ENCODE assay signal across 8 cellular contexts in genomic region chr2:37962018-37962739, GRCh38. TPM values are rescaled to one million over a fixed set of nuclear protein-coding genes. Genes with fewer than 3 reads are reported as not detected.
DNase-seq lines count a peak whose midpoint lies in the region; ATAC-seq, FAIRE-seq and TF ChIP-seq lines count a peak whose summit lies in the region.
"Not testable (repeated sequence)": the region's sequence is repeated elsewhere in the genome, so short reads cannot be mapped to it uniquely, and the experiment has no call there.

No MANE protein-coding gene starts in this region.

- WGBS in GM12878 (ENCODE audit: insufficient coverage, insufficient replicate concordance, low lambda C conversion rate, missing lambda C conversion rate) = 52% methylated on average over 7 of the region's 7 CpGs
- WGBS in lung, 2 donors = 53 to 73% methylated on average over 7 of the region's 7 CpGs
- 75 to 82% (median 80%) methylated on average over 7 of the region's 7 CpGs for WGBS in small intestine, 3 donors

- peak; percentile 76 for DNase-seq in COLO668 (lab: John Stamatoyannopoulos, UW; ENCODE audit: unreplicated experiment)
- DNase-seq in GM23338 (ENCODE audit: low spot score) = peak; percentile 37
- DNase-seq in NCI-H187 (lab: John Stamatoyannopoulos, UW) = peak; percentile 20 to 44
- peak; percentile 76 for DNase-seq in NCI-H748 (lab: John Stamatoyannopoulos, UW; ENCODE audit: unreplicated experiment)
- not testable (repeated sequence) for DNase-seq in GM12878 (ENCODE audit: low read depth, low spot score)
- DNase-seq in islet precursor cell = peak; percentile 66
- peak; percentile 44 for DNase-seq in lung (ENCODE audit: low spot score)
- DNase-seq in small intestine = peak; percentile 2

- BruUV-seq in GM12878 (replicated peaks; lab: Mats Ljungman, UMichigan) = not testable (repeated sequence)

- peak overlapping the region; percentile 27; the same call in 1 of the 2 replicates for H3K27ac Mint-ChIP-seq in GM23338

- not testable (repeated sequence) for TF ChIP-seq CTCF in GM23338 (conservative IDR thresholded peaks at IDR 0.05; ENCODE audit: low read depth in 2 of 2); GM12878 (IDR thresholded peaks at IDR 0.05 in 2 of 3, conservative IDR thresholded peaks at IDR 0.05 in 1 of 3; ENCODE audit: control insufficient read depth in 2 of 3, extremely low read depth in 1 of 3, insufficient read depth in 1 of 3, low read depth in 3 of 3, low read length in 3 of 3); lung (IDR thresholded peaks at IDR 0.05; ENCODE audit: control extremely low read depth, extremely low read depth)

- not testable (repeated sequence) for H3K27ac ChIP-seq in GM23338 (ENCODE audit: low read depth); GM12878 (ENCODE audit: control insufficient read depth, insufficient read depth); lung (ENCODE audit: low read depth in 1 of 2, low read length in 1 of 2); small intestine (ENCODE audit: low read depth in 1 of 2, low read length in 1 of 2)

- H3K9ac ChIP-seq in GM12878 (ENCODE audit: control insufficient read depth, insufficient read depth, low read length) = not testable (repeated sequence)

- in situ Hi-C loops in GM12878 (cut with MboI) = not testable (repeated sequence)

- RAD21 ChIA-PET in GM12878 (lab: Charles Lee; ENCODE audit: unreplicated experiment) = interaction anchor here (0.9 kb wide), 1 partner anchor 22 kb away, joined by 3 read pairs; no protein-coding TSS in a partner anchor

- ATAC-seq in GM23338 = peak; percentile 48; the same call in 2 of the 3 replicates
- ATAC-seq in GM12878; lung (ENCODE audit: insufficient read depth, low FRiP score): not testable (repeated sequence)

- H3K79me2 ChIP-seq in GM23338 (replicated peaks; ENCODE audit: insufficient read depth); GM12878 (ENCODE audit: control insufficient read depth, insufficient read depth, low read length): not testable (repeated sequence)

- peaks cover 25% of the 10 kb centered on the region for H3K9me3 Mint-ChIP-seq in GM23338

- not testable (repeated sequence) for TF ChIP-seq RAD21 in GM12878 (IDR thresholded peaks at IDR 0.05; ENCODE audit: insufficient read depth, low read depth, low read length)

- H3K4me2 ChIP-seq in GM23338; GM12878 (ENCODE audit: control insufficient read depth, insufficient read depth): not testable (repeated sequence)

- POLR2A ChIA-PET in GM12878 (lab: Charles Lee) = not testable (repeated sequence)

- not testable (repeated sequence) for H3K27me3 Mint-ChIP-seq in GM23338 (ENCODE audit: insufficient read depth, low read depth, poor library complexity)

- TF ChIP-seq EP300 in GM12878 (IDR thresholded peaks at IDR 0.05; ENCODE audit: borderline replicate concordance in 1 of 2, control insufficient read depth in 1 of 2, low read depth in 2 of 2, low read length in 2 of 2) = not testable (repeated sequence)

- CTCF ChIA-PET in GM12878 (lab: Yijun Ruan, JAX) = interaction anchor here (0.8 kb wide), 1 partner anchor 12 kb away, joined by 4 read pairs; no protein-coding TSS in a partner anchor

- H3K9me3 ChIP-seq in GM12878 (replicated peaks; ENCODE audit: control insufficient read depth, insufficient read depth, low read length); lung (ENCODE audit: control insufficient read depth in 2 of 2, insufficient read depth in 1 of 2, low read length in 1 of 2); small intestine (ENCODE audit: control insufficient read depth, low read depth): not testable (repeated sequence)

- TF ChIP-seq POLR2A in GM12878 (IDR thresholded peaks at IDR 0.05; ENCODE audit: low read depth, low read length) = not testable (repeated sequence)

- H3K4me3 ChIP-seq in GM23338; GM12878; lung; small intestine (ENCODE audit: low read depth in 1 of 2, low read length in 2 of 2): not testable (repeated sequence)

- intact Hi-C loops in GM12878 (cut with micrococcal nuclease; ENCODE audit: unreplicated experiment) = not testable (repeated sequence)

- H3K9me2 ChIP-seq in GM23338 (ENCODE audit: insufficient read depth) = not testable (repeated sequence)

- H3K36me3 Mint-ChIP-seq in GM23338 (ENCODE audit: low read depth) = peaks cover 33% of the 10 kb centered on the region; the same call in 2 of the 3 replicates

- SMC1A ChIA-PET in GM12878 (lab: Charles Lee; ENCODE audit: uncharacterized antibody, unreplicated experiment) = not testable (repeated sequence)

- H3K36me3 ChIP-seq in GM23338 (ENCODE audit: insufficient read depth); GM12878 (ENCODE audit: control insufficient read depth in 2 of 2, insufficient read depth in 2 of 2, low read length in 1 of 2); lung (ENCODE audit: control insufficient read depth in 2 of 2, insufficient read depth in 2 of 2, low read length in 2 of 2); small intestine (ENCODE audit: control insufficient read depth in 2 of 2, insufficient read depth in 2 of 2, low read length in 2 of 2): not testable (repeated sequence)

- H3K4me3 Mint-ChIP-seq in GM23338 = not testable (repeated sequence)

- not testable (repeated sequence) for FAIRE-seq in GM12878 (lab: Jason Lieb, UNC); small intestine (lab: Jason Lieb, UNC)

- not testable (repeated sequence) for H3K27me3 ChIP-seq in GM23338 (ENCODE audit: insufficient read depth); GM12878 (replicated peaks in 1 of 2; ENCODE audit: control insufficient read depth in 2 of 2, insufficient read depth in 2 of 2, low read length in 1 of 2); lung (ENCODE audit: control insufficient read depth, insufficient read depth); small intestine (ENCODE audit: control insufficient read depth in 2 of 2, insufficient read depth in 2 of 2, low read length in 2 of 2)

- H3K4me1 Mint-ChIP-seq in GM23338 = not testable (repeated sequence)

- H2AFZ ChIP-seq in GM23338 (peak overlapping the region; percentile 47; the same call in 1 of the 2 replicates), GM12878 (ENCODE audit: control insufficient read depth, low read depth, low read length) (peak overlapping the region; percentile 7; the same call in 1 of the 2 replicates)

- not testable (repeated sequence) for H4K20me1 ChIP-seq in GM23338 (replicated peaks; ENCODE audit: insufficient read depth); GM12878 (ENCODE audit: control insufficient read depth, insufficient read depth)

- H3F3A ChIP-seq in GM23338 (replicated peaks; ENCODE audit: low read depth) = not testable (repeated sequence)

- H3K4me1 ChIP-seq in GM23338 (ENCODE audit: insufficient read depth); GM12878 (ENCODE audit: control insufficient read depth, insufficient read depth, low read length); lung (ENCODE audit: control insufficient read depth in 2 of 2, insufficient read depth in 2 of 2, low read length in 2 of 2); small intestine (ENCODE audit: control insufficient read depth in 2 of 2, insufficient read depth in 1 of 2, low read depth in 1 of 2, low read length in 1 of 2): not testable (repeated sequence)

RNA-seq across cellular contexts. Expression of gene RMDN2, which starts 37.1 kb away (rescaled TPM):
- total RNA-seq in GM23338 (2014; rRNA removed; shearing (Covaris generic)) = 2.7 and 3.4 TPM in 2 replicates
- 3.2 and 3.6 TPM in 2 replicates for polyA plus RNA-seq in GM23338 (2016; fragmentation: Nextera tagmentation; extraction: Ambion mirVana)
- 68.2 and 74.3 TPM in 2 replicates for total RNA-seq in GM12878 (2013; cell fraction: nucleolus; rRNA removed)
- 7.8 and 8.7 TPM in 2 replicates for total RNA-seq in GM12878 (2014; rRNA removed)
- 11.7 and 12.4 TPM in 2 replicates for total RNA-seq in GM12878 (2014; rRNA removed; fragmentation: Illumina TruSeq; extraction: Trizol)
- total RNA-seq in GM12878 (2021) = 7.3 and 9.3 TPM in 2 replicates
- polyA plus RNA-seq in GM12878 (2011; ENCODE audit: low read depth) = 4.2 TPM
- 2.6 and 4.0 TPM in 2 replicates for polyA plus RNA-seq in GM12878 (2011; rRNA removed)
- 0.52 and 0.55 TPM in 2 replicates for polyA plus RNA-seq in GM12878 (2011; cell fraction: cytosol; rRNA removed)
- polyA plus RNA-seq in GM12878 (2011; cell fraction: nucleus; rRNA removed) = 2.0 and 2.6 TPM in 2 replicates
- polyA plus RNA-seq in GM12878 (2012) = 4.8 and 6.8 TPM in 2 replicates
- polyA plus RNA-seq in GM12878 (2014; fragmentation: Illumina TruSeq; extraction: Trizol) = 11.1 and 15.6 TPM in 2 replicates
- 1 to 10 TPM; 6.6 to 9.1 TPM for polyA plus RNA-seq in GM12878 (2014; fragmentation: Nextera tagmentation; extraction: Ambion mirVana)
- 5.8 and 7.5 TPM in 2 replicates for polyA plus RNA-seq in GM12878 (2014; rRNA removed)
- 10 to 100 TPM; 11.3 to 11.4 TPM for polyA plus RNA-seq in GM12878 (2016; fragmentation: Nextera tagmentation; extraction: Ambion mirVana)
- 1.6 and 1.7 TPM in 2 replicates for polyA minus RNA-seq in GM12878 (2011; rRNA and poly(A)+ RNA removed)
- 1.1 and 1.5 TPM in 2 replicates for polyA minus RNA-seq in GM12878 (2011; cell fraction: cytosol; rRNA and poly(A)+ RNA removed)
- polyA minus RNA-seq in GM12878 (2011; cell fraction: nucleus; rRNA and poly(A)+ RNA removed) = 2.3 and 4.8 TPM in 2 replicates
- total RNA-seq in lung = 10 to 100 TPM; 15.9 to 37.9 TPM
- 10 to 100 TPM in 1 of 2 donors, 1 to 10 TPM in 1; 7.7 to 20.8 TPM for polyA plus RNA-seq in lung
- 1 to 10 TPM; 5.1 to 8.9 (median 7.9) TPM for polyA plus RNA-seq in small intestine
